Comparison of ENCODE assay signal across 23 cellular contexts in the genomic region with DNA sequence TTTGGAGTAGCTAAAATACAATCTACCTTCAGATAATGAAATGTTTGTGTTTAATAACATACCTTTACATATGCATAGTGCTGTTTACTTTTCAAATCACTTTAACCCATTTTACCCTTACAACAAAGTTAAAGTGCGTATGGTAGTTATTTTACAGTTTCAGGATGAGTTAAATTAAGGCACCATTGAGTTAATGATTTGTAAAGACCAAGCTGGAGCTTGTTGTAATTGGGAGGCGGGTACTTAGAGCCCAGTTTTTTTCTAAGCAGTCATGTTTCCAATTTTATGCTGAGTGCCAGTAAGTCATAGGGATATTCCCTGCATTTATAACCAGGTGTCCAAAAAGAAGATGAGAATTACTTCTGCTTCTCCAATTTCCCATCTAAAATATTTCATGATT.
"Had no signal": no experiment of that assay in that cellular context is flagged by ENCODE, and none has a peak within 500 bp of the region (broad histone marks: within the 10 kb centered on the region; RNA-seq: fewer than 3 reads in every experiment).

No MANE protein-coding gene starts in this region.

- DNase-seq: activated B cell treated with CpG ODN at 0.5 μM for 24 hours; activated CD4-positive, alpha-beta memory T cell treated with anti-CD3 and anti-CD28 coated beads, Interleukin-2, amount 10 ng/mL, durations not matched to agents 7 days and 5 days; activated CD4-positive, alpha-beta T cell treated with anti-CD3 and anti-CD28 coated beads for 1 hour; activated CD4-positive, alpha-beta T cell treated with anti-CD3 and anti-CD28 coated beads, Interleukin-2, amount 10 ng/mL, durations not matched to agents 7 days and 5 days; activated gamma-delta T cell; activated naive CD4-positive, alpha-beta T cell treated with anti-CD3 and anti-CD28 coated beads, Interleukin-2, amount 10 ng/mL, durations not matched to agents 7 days and 5 days; activated naive CD8-positive, alpha-beta T cell treated with anti-CD3 and anti-CD28 coated beads for 36 hours; activated T-cell treated with anti-CD3 and anti-CD28 coated beads for 4 hours; activated T-cell treated with anti-CD3 and anti-CD28 coated beads, Interleukin-2, amount 50 U/mL, for 48 hours; cerebellar nuclear complex; MG63; MV-4-11; NCI-H1105; NCI-H1436 treated with DMSO at 0.1 percent for 48 hours; NCI-H187; NCI-H2081; NCI-H510A treated with DMSO at 0.1 percent for 48 hours; NCI-H69; PC-3; SHP77 treated with DMSO at 0.1 percent for 48 hours; T-helper 17 cell; T-helper 9 cell had no signal

- ATAC-seq: activated T-helper 17 cell treated with anti-CD3 and anti-CD28 coated beads, Interleukin-2, amount 50 U/mL, for 72 hours; PC-3; T-helper 17 cell had no signal
